8 cellular contexts compared by ENCODE assay signal in genomic region chr22:46604306-46604690, GRCh38. TPM values are rescaled to one million over a fixed set of nuclear protein-coding genes. Genes with fewer than 3 reads are reported as not detected.
DNase-seq lines count a peak whose midpoint lies in the region; ATAC-seq lines count a peak whose summit lies in the region.

No MANE protein-coding gene starts in this region.

- CTCF ChIA-PET in activated CD4-positive, alpha-beta memory T cell treated with anti-CD3 and anti-CD28 coated beads, Interleukin-2, amount 10 ng/mL, durations not matched to agents 7 days and 5 days (lab: Charles Lee), result interaction anchor here (1.0 to 1.9 kb wide), 2 partner anchors 16 to 41 kb away, joined by 4 read pairs; no protein-coding TSS in a partner anchor

- no peaks in the 10 kb centered on the region for H3K27me3 Mint-ChIP-seq in activated CD4-positive, alpha-beta memory T cell treated with anti-CD3 and anti-CD28 coated beads, Interleukin-2, amount 10 ng/mL, durations not matched to agents 7 days and 5 days
- no peaks in the 10 kb centered on the region for H3K27me3 Mint-ChIP-seq in stimulated activated naive CD8-positive, alpha-beta T cell treated with anti-CD3 and anti-CD28 coated beads, Interleukin-15, amount 100 ng/mL, for 72 hours

- H3K9me3 Mint-ChIP-seq in activated CD4-positive, alpha-beta memory T cell treated with anti-CD3 and anti-CD28 coated beads, Interleukin-2, amount 10 ng/mL, durations not matched to agents 7 days and 5 days, result peaks cover 4% of the 10 kb centered on the region
- no peaks in the 10 kb centered on the region for H3K9me3 Mint-ChIP-seq in stimulated activated naive CD8-positive, alpha-beta T cell treated with anti-CD3 and anti-CD28 coated beads, Interleukin-15, amount 100 ng/mL, for 72 hours

- ATAC-seq in activated CD4-positive, CD25-positive, alpha-beta regulatory T cell treated with anti-CD3 and anti-CD28 coated beads, Interleukin-2, amount 50 U/mL, for 24 hours, result peak; percentile 94
- ATAC-seq in stimulated activated naive CD8-positive, alpha-beta T cell treated with anti-CD3 and anti-CD28 coated beads, Interleukin-15, amount 100 ng/mL, for 72 hours, result peak; percentile 100
- ATAC-seq in HG03442 (IDR thresholded peaks at IDR 0.05; ENCODE audit: unreplicated experiment), result no peak

- DNase-seq in activated CD4-positive, CD25-positive, alpha-beta regulatory T cell treated with anti-CD3 and anti-CD28 coated beads, Interleukin-2, amount 50 U/mL, for 72 hours, result no peak
- peak; percentile 80 for DNase-seq in activated CD4-positive, alpha-beta memory T cell treated with anti-CD3 and anti-CD28 coated beads, Interleukin-2, amount 10 ng/mL, durations not matched to agents 7 days and 5 days
- peak; percentile 62 for DNase-seq in hepatic stellate cell (ENCODE audit: low spot score)
- DNase-seq in stimulated activated naive CD8-positive, alpha-beta T cell treated with anti-CD3 and anti-CD28 coated beads, Interleukin-15, amount 100 ng/mL, for 72 hours, result peak; percentile 41 to 83
- DNase-seq in HCEC 1CT, result no peak
- DNase-seq in HPDE6-E6E7 (ENCODE audit: extremely low spot score), result no peak

- peaks cover 19% of the 10 kb centered on the region for H3K4me1 Mint-ChIP-seq in activated CD4-positive, alpha-beta memory T cell treated with anti-CD3 and anti-CD28 coated beads, Interleukin-2, amount 10 ng/mL, durations not matched to agents 7 days and 5 days
- H3K4me1 Mint-ChIP-seq in stimulated activated naive CD8-positive, alpha-beta T cell treated with anti-CD3 and anti-CD28 coated beads, Interleukin-15, amount 100 ng/mL, for 72 hours, result peaks cover 13% of the 10 kb centered on the region

- POLR2A ChIA-PET in activated CD4-positive, alpha-beta memory T cell treated with anti-CD3 and anti-CD28 coated beads, Interleukin-2, amount 10 ng/mL, durations not matched to agents 7 days and 5 days (lab: Charles Lee), result no interaction called here

- H3K4me3 Mint-ChIP-seq in activated CD4-positive, alpha-beta memory T cell treated with anti-CD3 and anti-CD28 coated beads, Interleukin-2, amount 10 ng/mL, durations not matched to agents 7 days and 5 days, result peak overlapping the region; percentile 60
- peak overlapping the region; percentile 79 to 82 for H3K4me3 Mint-ChIP-seq in stimulated activated naive CD8-positive, alpha-beta T cell treated with anti-CD3 and anti-CD28 coated beads, Interleukin-15, amount 100 ng/mL, for 72 hours

- H3K27ac Mint-ChIP-seq in activated CD4-positive, alpha-beta memory T cell treated with anti-CD3 and anti-CD28 coated beads, Interleukin-2, amount 10 ng/mL, durations not matched to agents 7 days and 5 days, result peak overlapping the region; percentile 87
- peak overlapping the region; percentile 77 to 87 for H3K27ac Mint-ChIP-seq in stimulated activated naive CD8-positive, alpha-beta T cell treated with anti-CD3 and anti-CD28 coated beads, Interleukin-15, amount 100 ng/mL, for 72 hours

- H3K36me3 Mint-ChIP-seq in activated CD4-positive, alpha-beta memory T cell treated with anti-CD3 and anti-CD28 coated beads, Interleukin-2, amount 10 ng/mL, durations not matched to agents 7 days and 5 days (ENCODE audit: low read depth), result no peaks in the 10 kb centered on the region

RNA-seq across cellular contexts. Expression of gene GRAMD4, which starts 15.9 kb away (rescaled TPM):
- total RNA-seq in activated CD4-positive, alpha-beta memory T cell treated with anti-CD3 and anti-CD28 coated beads, Interleukin-2, amount 10 ng/mL, durations not matched to agents 7 days and 5 days, result 10 to 100 TPM; 52.9 to 54.8 TPM

Comparison
In these comparisons a context has a peak if more than half of its experiments do, and no peak if none do; other contexts are left out.
1. DNase-seq: peak in activated CD4-positive, alpha-beta memory T cell treated with anti-CD3 and anti-CD28 coated beads, Interleukin-2, amount 10 ng/mL, durations not matched to agents 7 days and 5 days (single experiment), hepatic stellate cell (single experiment) and stimulated activated naive CD8-positive, alpha-beta T cell treated with anti-CD3 and anti-CD28 coated beads, Interleukin-15, amount 100 ng/mL, for 72 hours (2 of 2); none in activated CD4-positive, CD25-positive, alpha-beta regulatory T cell treated with anti-CD3 and anti-CD28 coated beads, Interleukin-2, amount 50 U/mL, for 72 hours (single experiment), HCEC 1CT (single experiment) and HPDE6-E6E7 (single experiment).